Comparison of ENCODE assay signal across 20 cellular contexts in genomic region chr16:60755907-60756306, GRCh38.
A peak's percentile ranks its signal among the peaks of the same experiment; 100 is the strongest.
DNase-seq lines count a peak whose midpoint lies in the region; ATAC-seq, FAIRE-seq and TF ChIP-seq lines count a peak whose summit lies in the region.
"Had no signal": no experiment of that assay in that cellular context is flagged by ENCODE, and none has a peak within 500 bp of the region (broad histone marks: within the 10 kb centered on the region; RNA-seq: fewer than 3 reads in every experiment).

No MANE protein-coding gene starts in this region.

- H3K27ac ChIP-seq in kidney (ENCODE audit: low read depth in 2 of 2, low read length in 2 of 2), result no peak overlapping the region
- H3K27ac ChIP-seq: gastroesophageal sphincter, lower lobe of right lung, sigmoid colon, thyroid gland had no signal

- H3K4me1 ChIP-seq in kidney (ENCODE audit: control insufficient read depth in 1 of 2, insufficient read depth in 1 of 2, low read depth in 1 of 2, low read length in 2 of 2), result no peaks in the 10 kb centered on the region
- H3K4me1 ChIP-seq: gastroesophageal sphincter, lower lobe of right lung, sigmoid colon, thyroid gland had no signal

- peak; percentile 22 for TF ChIP-seq CTCF in D721Med (IDR thresholded peaks at IDR 0.05; ENCODE audit: insufficient read depth, missing control alignments)
- TF ChIP-seq CTCF in LNCaP clone FGC (IDR thresholded peaks at IDR 0.05; ENCODE audit: control insufficient read depth, extremely low read depth, insufficient read depth), result peak; percentile 26; the same call in 1 of the 2 replicates
- TF ChIP-seq CTCF in astrocyte of the cerebellum (IDR thresholded peaks at IDR 0.05; ENCODE audit: low read depth, low read length, missing control alignments), result peak; percentile 36
- TF ChIP-seq CTCF in kidney (IDR thresholded peaks at IDR 0.05; ENCODE audit: borderline replicate concordance, extremely low read depth, insufficient read depth), result no peak

- H3K9ac ChIP-seq in kidney (ENCODE audit: low read length in 2 of 2), result no peak overlapping the region

- peaks cover 0 to 4% of the 10 kb centered on the region in 2 donors for H3K9me3 Mint-ChIP-seq in effector memory CD8-positive, alpha-beta T cell
- H3K9me3 Mint-ChIP-seq: activated naive CD8-positive, alpha-beta T cell treated with anti-CD3 and anti-CD28 coated beads, Interleukin-2, amount 10 ng/mL, durations not matched to agents 7 days and 5 days had no signal

- H3K4me3 ChIP-seq in LNCaP clone FGC (ENCODE audit: low read depth, low read length) (no peak overlapping the region), astrocyte of the cerebellum (ENCODE audit: low read depth, low read length) (no peak overlapping the region), kidney (ENCODE audit: low read length in 2 of 2) (no peak overlapping the region)
- H3K4me3 ChIP-seq: gastroesophageal sphincter, lower lobe of right lung, sigmoid colon, thyroid gland had no signal

- no peaks in the 10 kb centered on the region for H3K4me1 Mint-ChIP-seq in effector memory CD8-positive, alpha-beta T cell (ENCODE audit: low read depth in 2 of 2)
- H3K4me1 Mint-ChIP-seq: activated CD4-positive, alpha-beta T cell treated with anti-CD3 and anti-CD28 coated beads for 36 hours; activated naive CD8-positive, alpha-beta T cell treated with anti-CD3 and anti-CD28 coated beads, Interleukin-2, amount 10 ng/mL, durations not matched to agents 7 days and 5 days; B cell had no signal

- no peak for FAIRE-seq in D721Med (lab: Jason Lieb, UNC)
- FAIRE-seq in kidney (lab: Jason Lieb, UNC), result peak; percentile 29
- FAIRE-seq: TTC549 had no signal

- H3K9me3 ChIP-seq in kidney (ENCODE audit: control insufficient read depth in 1 of 2, low read length in 2 of 2), result no peaks in the 10 kb centered on the region
- H3K9me3 ChIP-seq: gastroesophageal sphincter, lower lobe of right lung, sigmoid colon, thyroid gland had no signal

- no peaks in the 10 kb centered on the region for H3K27me3 Mint-ChIP-seq in effector memory CD8-positive, alpha-beta T cell
- H3K27me3 Mint-ChIP-seq: activated CD4-positive, alpha-beta T cell treated with anti-CD3 and anti-CD28 coated beads for 36 hours; activated naive CD8-positive, alpha-beta T cell treated with anti-CD3 and anti-CD28 coated beads, Interleukin-2, amount 10 ng/mL, durations not matched to agents 7 days and 5 days; B cell had no signal

- H3K27ac Mint-ChIP-seq in effector memory CD8-positive, alpha-beta T cell, result no peak overlapping the region
- H3K27ac Mint-ChIP-seq: activated CD4-positive, alpha-beta T cell treated with anti-CD3 and anti-CD28 coated beads for 36 hours; activated naive CD8-positive, alpha-beta T cell treated with anti-CD3 and anti-CD28 coated beads, Interleukin-2, amount 10 ng/mL, durations not matched to agents 7 days and 5 days; B cell had no signal

- intact Hi-C loops in kidney (cut with DNase I), result no loop called here

- no peak overlapping the region for H3K4me3 Mint-ChIP-seq in effector memory CD8-positive, alpha-beta T cell
- H3K4me3 Mint-ChIP-seq: activated CD4-positive, alpha-beta T cell treated with anti-CD3 and anti-CD28 coated beads for 36 hours; activated naive CD8-positive, alpha-beta T cell treated with anti-CD3 and anti-CD28 coated beads, Interleukin-2, amount 10 ng/mL, durations not matched to agents 7 days and 5 days; B cell had no signal

- DNase-seq in D721Med (ENCODE audit: insufficient read length, low spot score), result no peak
- no peak for DNase-seq in LNCaP clone FGC (ENCODE audit: low read depth)
- peak; percentile 4 for DNase-seq in astrocyte of the cerebellum (ENCODE audit: low read depth)
- no peak for DNase-seq in kidney
- no peak for DNase-seq in DMS153 (lab: John Stamatoyannopoulos, UW)
- no peak for DNase-seq in effector memory CD8-positive, alpha-beta T cell
- DNase-seq: activated CD4-positive, alpha-beta T cell treated with anti-CD3 and anti-CD28 coated beads for 36 hours; activated naive CD8-positive, alpha-beta T cell treated with anti-CD3 and anti-CD28 coated beads, Interleukin-2, amount 10 ng/mL, durations not matched to agents 7 days and 5 days; COR-L47; erythroblast; lower lobe of right lung; RPMI8226; sigmoid colon; stimulated activated CD4-positive, alpha-beta T cell treated with anti-CD3 and anti-CD28 coated beads, Interleukin-1b, Interleukin-23, amount 100 ng/mL, for 48 hours; stimulated activated naive CD4-positive, alpha-beta T cell; thyroid gland had no signal

- no peak for ATAC-seq in HG02981 (IDR thresholded peaks at IDR 0.05; ENCODE audit: unreplicated experiment)
- ATAC-seq in effector memory CD8-positive, alpha-beta T cell (replicated peaks), result no peak
- ATAC-seq: activated CD4-positive, alpha-beta T cell treated with anti-CD3 and anti-CD28 coated beads for 36 hours; gastroesophageal sphincter; lower lobe of right lung had no signal

- in situ Hi-C loops in astrocyte of the cerebellum (cut with HindIII; ENCODE audit: low sequenced_read_pairs), result no loop called here

- no peaks in the 10 kb centered on the region for H3K36me3 Mint-ChIP-seq in effector memory CD8-positive, alpha-beta T cell (ENCODE audit: insufficient read depth)
- H3K36me3 Mint-ChIP-seq: activated naive CD8-positive, alpha-beta T cell treated with anti-CD3 and anti-CD28 coated beads, Interleukin-2, amount 10 ng/mL, durations not matched to agents 7 days and 5 days had no signal

- H3K36me3 ChIP-seq in kidney (ENCODE audit: control insufficient read depth in 1 of 2, insufficient read depth in 2 of 2, low read length in 2 of 2), result no peaks in the 10 kb centered on the region
- H3K36me3 ChIP-seq: gastroesophageal sphincter, lower lobe of right lung, sigmoid colon, thyroid gland had no signal
